2 cellular contexts compared by ENCODE assay signal in genomic region chr5:37471666-37472197, GRCh38.
TF ChIP-seq lines count a peak whose summit lies in the region.

No MANE protein-coding gene starts in this region.

TF ChIP-seq in HepG2, 621 proteins besides CTCF, POLR2A, EP300 and RAD21:
- TF ChIP-seq UBTF (CRISPR knock-in tag; IDR thresholded peaks at IDR 0.05) (no peak), MAFK (conservative IDR thresholded peaks at IDR 0.05 in 1 of 2, IDR thresholded peaks at IDR 0.05 in 1 of 2; ENCODE audit: low read length in 2 of 2) (peak in 1 of 2 experiments; percentile 54; a peak in 2 of 4 replicates), KDM1A (CRISPR knock-in tag; IDR thresholded peaks at IDR 0.05) (peak; percentile 50; the same call in 1 of the 2 replicates)

TF ChIP-seq in HEK293, 187 proteins besides CTCF, POLR2A, EP300 and RAD21 (continued from another document):
- TF ChIP-seq ZBTB49 (tag by site-specific recombination; IDR thresholded peaks at IDR 0.05; ENCODE audit: low read depth) (no peak), ZNF140 (tag by site-specific recombination; IDR thresholded peaks at IDR 0.05) (no peak), SETDB1 (IDR thresholded peaks at IDR 0.05; ENCODE audit: insufficient read length, low read length) (peak; percentile 70), ZNF132 (tag by site-specific recombination; IDR thresholded peaks at IDR 0.05; ENCODE audit: borderline replicate concordance) (no peak), KLF1 (tag by site-specific recombination; IDR thresholded peaks at IDR 0.05) (no peak), ZNF76 (tag by site-specific recombination; IDR thresholded peaks at IDR 0.05; ENCODE audit: borderline replicate concordance, low read depth) (no peak)
TF ChIP-seq in HEK293: peak in this region for 1.
